In genomic region chr2:150230004-150230403, GRCh38 we compare ENCODE assay signal across 21 cellular contexts.
DNase-seq lines count a peak whose midpoint lies in the region; ATAC-seq lines count a peak whose summit lies in the region.
"Had no signal": no experiment of that assay in that cellular context is flagged by ENCODE, and none has a peak within 500 bp of the region (broad histone marks: within the 10 kb centered on the region; RNA-seq: fewer than 3 reads in every experiment).

No MANE protein-coding gene starts in this region.

- no peak overlapping the region for H2AK5ac ChIP-seq in trophoblast cell (ENCODE audit: low read length)

- no peak overlapping the region for H3K9ac ChIP-seq in trophoblast cell (ENCODE audit: low read length)
- H3K9ac ChIP-seq: BLaER1 had no signal

- no peak overlapping the region for H3K18ac ChIP-seq in trophoblast cell (ENCODE audit: low read length)

- no peak overlapping the region for H4K91ac ChIP-seq in trophoblast cell (ENCODE audit: low read depth, low read length)

- H3K79me2 ChIP-seq in trophoblast cell (ENCODE audit: control insufficient read depth, insufficient read depth, low read length, poor library complexity): no peaks in the 10 kb centered on the region

- intact Hi-C loops in left colon (cut with DNase I, micrococcal nuclease): no loop called here

- no peaks in the 10 kb centered on the region for H3K9me3 ChIP-seq in trophoblast cell (ENCODE audit: insufficient read depth, low read depth, low read length)
- H3K9me3 ChIP-seq: BLaER1 had no signal

- no peaks in the 10 kb centered on the region for H3K4me1 ChIP-seq in trophoblast cell (ENCODE audit: control insufficient read depth in 1 of 2, insufficient read depth in 2 of 2, low read length in 2 of 2)
- H3K4me1 ChIP-seq: BLaER1 had no signal

- no peak overlapping the region for H3K4me3 Mint-ChIP-seq in activated T-cell treated with anti-CD3 and anti-CD28 coated beads, Interleukin-2, amount 50 U/mL, for 4 hours
- H3K4me3 Mint-ChIP-seq: CD14-positive monocyte; CD4-positive, alpha-beta memory T cell; HFFc6 had no signal

- WGBS in trophoblast cell (ENCODE audit: extremely low coverage, insufficient coverage, insufficient read length): no CpG with 5 or more reads among the region's 1 CpG

- H3K27me3 Mint-ChIP-seq in activated T-cell treated with anti-CD3 and anti-CD28 coated beads, Interleukin-2, amount 50 U/mL, for 4 hours (ENCODE audit: low read depth): no peaks in the 10 kb centered on the region
- H3K27me3 Mint-ChIP-seq: CD4-positive, alpha-beta memory T cell had no signal

- no peak overlapping the region for H3K27ac ChIP-seq in trophoblast cell (ENCODE audit: low read depth, low read length)
- H3K27ac ChIP-seq: 22Rv1, BLaER1 had no signal

- H3K79me1 ChIP-seq in trophoblast cell (ENCODE audit: low read length): no peaks in the 10 kb centered on the region

- no peak overlapping the region for H2BK5ac ChIP-seq in trophoblast cell (ENCODE audit: low read depth, low read length, poor library complexity)

- no peak overlapping the region for H3K4ac ChIP-seq in trophoblast cell (ENCODE audit: low read depth, low read length)

- no peak overlapping the region for H2AFZ ChIP-seq in trophoblast cell (ENCODE audit: insufficient read depth, low read length, poor library complexity)

- H4K12ac ChIP-seq in trophoblast cell (ENCODE audit: low read depth, low read length): no peak overlapping the region

- no peak overlapping the region for H4K8ac ChIP-seq in trophoblast cell (ENCODE audit: low read depth, low read length)

- no peak overlapping the region for H2BK120ac ChIP-seq in trophoblast cell (ENCODE audit: insufficient read depth, low read length, poor library complexity)

- H3K23ac ChIP-seq in trophoblast cell (ENCODE audit: low read length): no peak overlapping the region

- no peaks in the 10 kb centered on the region for H3K4me1 Mint-ChIP-seq in activated T-cell treated with anti-CD3 and anti-CD28 coated beads, Interleukin-2, amount 50 U/mL, for 4 hours (ENCODE audit: low read depth)
- H3K4me1 Mint-ChIP-seq: CD14-positive monocyte; CD4-positive, alpha-beta memory T cell had no signal

- H3K14ac ChIP-seq in trophoblast cell (ENCODE audit: low read length): no peak overlapping the region

- H3K4me2 ChIP-seq in trophoblast cell (ENCODE audit: low read length): no peak overlapping the region
- H3K4me2 ChIP-seq: BLaER1 had no signal

- H3K4me3 ChIP-seq in trophoblast cell (ENCODE audit: low read depth, low read length): no peak overlapping the region
- H3K4me3 ChIP-seq: BLaER1 had no signal

- ATAC-seq in left colon: peak; percentile 31
- no peak for ATAC-seq in activated T-cell treated with anti-CD3 and anti-CD28 coated beads, Interleukin-2, amount 50 U/mL, for 4 hours
- ATAC-seq: HCT116, HepG2 had no signal

- no peaks in the 10 kb centered on the region for H3K36me3 Mint-ChIP-seq in activated T-cell treated with anti-CD3 and anti-CD28 coated beads, Interleukin-2, amount 50 U/mL, for 4 hours (ENCODE audit: insufficient read depth)
- H3K36me3 Mint-ChIP-seq: CD14-positive monocyte; CD4-positive, alpha-beta memory T cell had no signal

- no peak overlapping the region for H2BK12ac ChIP-seq in trophoblast cell (ENCODE audit: low read length)

- DNase-seq in NCI-H146 (lab: John Stamatoyannopoulos, UW) (peak; percentile 3), NCI-H146 treated with DMSO at 0.1 percent for 48 hours (lab: John Stamatoyannopoulos, UW; ENCODE audit: unreplicated experiment) (no peak), NCI-H748 treated with DMSO at 0.1 percent for 48 hours (lab: John Stamatoyannopoulos, UW) (peak; percentile 47), left colon (no peak), trophoblast cell (no peak), cerebellum (ENCODE audit: low spot score) (no peak), dedifferentiated amniotic fluid mesenchymal stem cell (ENCODE audit: extremely low spot score) (no peak)
- DNase-seq in activated T-cell treated with anti-CD3 and anti-CD28 coated beads, Interleukin-2, amount 50 U/mL, for 4 hours: no peak
- DNase-seq: CD4-positive, alpha-beta memory T cell; DMS 273 treated with DMSO at 0.1 percent for 48 hours; DMS53; DND-41; EL; GOT3; H7; HFFc6 had no signal

- peaks cover 3% of the 10 kb centered on the region for H3K9me3 Mint-ChIP-seq in activated T-cell treated with anti-CD3 and anti-CD28 coated beads, Interleukin-2, amount 50 U/mL, for 4 hours
- H3K9me3 Mint-ChIP-seq: HFFc6 had no signal

- H3K27me3 ChIP-seq in trophoblast cell (ENCODE audit: insufficient read depth, low read length): no peaks in the 10 kb centered on the region
- H3K27me3 ChIP-seq: BLaER1 had no signal

- no peaks in the 10 kb centered on the region for H3K36me3 ChIP-seq in trophoblast cell (ENCODE audit: control insufficient read depth in 1 of 2, insufficient read depth in 2 of 2, low read length in 2 of 2)
- H3K36me3 ChIP-seq: BLaER1 had no signal

Comparison
In these comparisons a context has a peak if more than half of its experiments do, and no peak if none do; other contexts are left out.
1. DNase-seq: peak in NCI-H146 (single experiment) and NCI-H748 treated with DMSO at 0.1 percent for 48 hours (single experiment); none in NCI-H146 treated with DMSO at 0.1 percent for 48 hours (single experiment), left colon (0 of 2), trophoblast cell (0 of 2), cerebellum (single experiment), dedifferentiated amniotic fluid mesenchymal stem cell (single experiment) and activated T-cell treated with anti-CD3 and anti-CD28 coated beads, Interleukin-2, amount 50 U/mL, for 4 hours (single experiment).